ENCODE assay signal across 9 cellular contexts in the genomic region with DNA sequence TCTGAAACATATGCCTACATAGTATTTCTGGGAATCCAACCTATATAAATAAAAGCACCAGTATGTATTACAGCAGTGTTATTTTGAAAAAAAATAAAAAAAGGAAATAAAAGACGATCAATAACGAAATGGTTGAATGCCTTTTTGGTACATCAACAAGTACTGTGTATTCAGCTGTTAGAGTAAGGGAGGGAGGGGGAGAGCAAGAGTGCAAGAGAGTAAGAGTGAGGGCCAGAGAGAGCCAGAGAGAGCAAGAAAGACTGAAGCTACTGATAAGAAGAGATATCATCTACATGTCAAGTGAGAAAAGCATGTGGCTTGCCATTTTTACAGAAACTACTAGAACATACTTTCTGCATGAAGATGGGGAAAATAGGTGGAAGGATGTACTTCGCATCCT. TPM values are rescaled to one million over a fixed set of nuclear protein-coding genes. Genes with fewer than 3 reads are reported as not detected.
DNase-seq lines count a peak whose midpoint lies in the region; ATAC-seq lines count a peak whose summit lies in the region.
"Had no signal": no experiment of that assay in that cellular context is flagged by ENCODE, and none has a peak within 500 bp of the region (broad histone marks: within the 10 kb centered on the region; RNA-seq: fewer than 3 reads in every experiment).

No MANE protein-coding gene starts in this region.

- peaks cover 24% of the 10 kb centered on the region for H3K4me1 ChIP-seq in Karpas-422 (ENCODE audit: low read length)

- H2AFZ ChIP-seq in Karpas-422 (ENCODE audit: low read length) = no peak overlapping the region

- H3K27me3 ChIP-seq in Karpas-422 (ENCODE audit: low read length) = no peaks in the 10 kb centered on the region

- H3K36me3 ChIP-seq in Karpas-422 (ENCODE audit: insufficient read depth, low read length) = no peaks in the 10 kb centered on the region

- H3K4me3 ChIP-seq in Karpas-422 (ENCODE audit: low read length) = peak overlapping the region; percentile 74

- no peak overlapping the region for H3K27ac Mint-ChIP-seq in T-helper 17 cell

- H3K27ac ChIP-seq in Karpas-422 (ENCODE audit: low read length) = no peak overlapping the region

- H3K4me2 ChIP-seq in Karpas-422 (ENCODE audit: low read depth, low read length, poor library complexity, severe bottlenecking) = peak overlapping the region; percentile 72

- peaks cover 16% of the 10 kb centered on the region for H3K4me1 Mint-ChIP-seq in T-helper 17 cell

- no peaks in the 10 kb centered on the region for H3K27me3 Mint-ChIP-seq in T-helper 17 cell

- H3K36me3 Mint-ChIP-seq in T-helper 17 cell (ENCODE audit: low read depth) = no peaks in the 10 kb centered on the region

- DNase-seq in ELF-1 (ENCODE audit: low read depth, low spot score) (peak; percentile 15), Karpas-422 (peak; percentile 43), T-helper 17 cell (no peak), medulla oblongata (ENCODE audit: extremely low spot score) (peak; percentile 8), amniotic stem cell (lab: John Stamatoyannopoulos, UW) (no peak), ureter (ENCODE audit: low spot score) (no peak)
- DNase-seq: effector memory CD4-positive, alpha-beta T cell had no signal

- ATAC-seq in T-helper 17 cell (no peak), HG03521 (IDR thresholded peaks at IDR 0.05; ENCODE audit: unreplicated experiment) (no peak), HG03439 (IDR thresholded peaks at IDR 0.05; ENCODE audit: unreplicated experiment) (no peak)

- H3K4me3 Mint-ChIP-seq in T-helper 17 cell = peak overlapping the region; percentile 69

- peak overlapping the region; percentile 82 for H3K9ac ChIP-seq in Karpas-422 (ENCODE audit: low read length)

- no peaks in the 10 kb centered on the region for H3K9me3 ChIP-seq in Karpas-422 (ENCODE audit: low read length)
- H3K9me3 ChIP-seq in T-helper 17 cell (ENCODE audit: control insufficient read depth, low read length, poor library complexity, severe bottlenecking) = no peaks in the 10 kb centered on the region

- peaks cover 46% of the 10 kb centered on the region for H3K79me2 ChIP-seq in Karpas-422 (ENCODE audit: low read length)

- no peaks in the 10 kb centered on the region for H3K9me2 ChIP-seq in Karpas-422 (replicated peaks; ENCODE audit: insufficient read depth, low read length)

- H4K20me1 ChIP-seq in Karpas-422 (ENCODE audit: insufficient read depth, low read depth, low read length) = no peaks in the 10 kb centered on the region

RNA-seq across cellular contexts. Expression of a gene that starts 1.8 kb away (rescaled TPM):
- 8.0 and 16.3 TPM in 2 replicates for total RNA-seq in Karpas-422 (2014; rRNA removed; shearing (Covaris generic); ENCODE audit: low replicate concordance)
- total RNA-seq in T-helper 17 cell (1 to 10 TPM; 1.1 to 1.4 TPM), ureter (4.7 TPM)

Comparison
In these comparisons a context has a peak if more than half of its experiments do, and no peak if none do; other contexts are left out.
1. DNase-seq: peak in ELF-1 (single experiment), Karpas-422 (single experiment) and medulla oblongata (single experiment); none in T-helper 17 cell (0 of 3), amniotic stem cell (single experiment) and ureter (single experiment).